2 cellular contexts compared by ENCODE assay signal in the genomic region with DNA sequence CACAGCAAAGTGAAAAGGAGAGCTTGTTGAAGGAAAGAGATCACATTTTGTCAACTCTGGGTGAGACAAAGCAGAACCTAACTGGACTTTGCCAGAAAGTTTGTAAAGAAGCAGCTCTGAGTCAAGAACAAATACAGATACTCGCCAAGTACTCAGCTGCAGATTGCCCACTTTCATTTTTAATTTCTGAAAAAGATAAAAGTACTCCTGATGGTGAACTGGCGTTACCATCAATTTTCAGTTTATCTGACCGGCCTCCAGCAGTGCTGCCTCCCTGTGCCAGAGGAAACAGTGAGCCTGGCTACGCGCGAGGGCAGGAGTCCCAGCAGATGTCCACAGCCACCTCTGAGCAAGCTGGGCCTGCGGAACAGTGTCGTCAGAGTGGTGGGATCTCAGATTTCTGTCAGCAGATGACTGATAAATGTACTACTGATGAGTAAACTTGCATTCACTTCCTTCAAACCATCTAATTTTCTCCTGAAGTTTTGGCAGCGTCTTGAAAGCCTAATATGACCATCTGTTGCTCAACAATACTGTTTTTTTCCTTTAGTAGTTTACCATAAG.
TF ChIP-seq lines count a peak whose summit lies in the region.

No MANE protein-coding gene starts in this region.

TF ChIP-seq in HEK293, 187 proteins besides CTCF, POLR2A, EP300 and RAD21 (continues in another document):
- 0 out of 2 replicates have a peak, but pooled peaks have one; percentile 15 for TF ChIP-seq PRDM10 (tag by site-specific recombination; IDR thresholded peaks at IDR 0.05)
- no peak for TF ChIP-seq ZNF785 (tag by site-specific recombination; IDR thresholded peaks at IDR 0.05)
- no peak; the same call in 1 of the 2 replicates for TF ChIP-seq ZNF692 (tag by site-specific recombination; IDR thresholded peaks at IDR 0.05)
- peak; percentile 31; the same call in 1 of the 2 replicates for TF ChIP-seq TSHZ1 (tag by site-specific recombination; IDR thresholded peaks at IDR 0.05; ENCODE audit: borderline replicate concordance)
- no peak for TF ChIP-seq ZNF174 (tag by site-specific recombination; IDR thresholded peaks at IDR 0.05)
- no peak for TF ChIP-seq ZNF776 (tag by site-specific recombination; IDR thresholded peaks at IDR 0.05; ENCODE audit: borderline replicate concordance)
- TF ChIP-seq ZBTB21 (tag by site-specific recombination; IDR thresholded peaks at IDR 0.05): 0 out of 2 replicates have a peak, but pooled peaks have one; percentile 25
- TF ChIP-seq ZFP69B (tag by site-specific recombination; IDR thresholded peaks at IDR 0.05): no peak
- no peak for TF ChIP-seq ZNF16 (tag by site-specific recombination; IDR thresholded peaks at IDR 0.05; ENCODE audit: low read depth)
- TF ChIP-seq ZNF529 (tag by site-specific recombination; IDR thresholded peaks at IDR 0.05; ENCODE audit: insufficient replicate concordance): no peak
- no peak for TF ChIP-seq ZNF350 (tag by site-specific recombination; IDR thresholded peaks at IDR 0.05)
- no peak for TF ChIP-seq ZNF664 (tag by site-specific recombination; IDR thresholded peaks at IDR 0.05)
- no peak for TF ChIP-seq ZNF571 (tag by site-specific recombination; IDR thresholded peaks at IDR 0.05)
- TF ChIP-seq, protein P1, sequence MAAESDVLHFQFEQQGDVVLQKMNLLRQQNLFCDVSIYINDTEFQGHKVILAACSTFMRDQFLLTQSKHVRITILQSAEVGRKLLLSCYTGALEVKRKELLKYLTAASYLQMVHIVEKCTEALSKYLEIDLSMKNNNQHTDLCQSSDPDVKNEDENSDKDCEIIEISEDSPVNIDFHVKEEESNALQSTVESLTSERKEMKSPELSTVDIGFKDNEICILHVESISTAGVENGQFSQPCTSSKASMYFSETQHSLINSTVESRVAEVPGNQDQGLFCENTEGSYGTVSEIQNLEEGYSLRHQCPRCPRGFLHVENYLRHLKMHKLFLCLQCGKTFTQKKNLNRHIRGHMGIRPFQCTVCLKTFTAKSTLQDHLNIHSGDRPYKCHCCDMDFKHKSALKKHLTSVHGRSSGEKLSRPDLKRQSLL (tag by site-specific recombination; IDR thresholded peaks at IDR 0.05): no peak
- TF ChIP-seq SP7 (tag by site-specific recombination; IDR thresholded peaks at IDR 0.05): peak; percentile 97

TF ChIP-seq in GM23338, 12 proteins besides CTCF, POLR2A, EP300 and RAD21 (continued from another document):
- no peak for TF ChIP-seq NANOG (IDR thresholded peaks at IDR 0.05; ENCODE audit: borderline replicate concordance)
